In the genomic region with DNA sequence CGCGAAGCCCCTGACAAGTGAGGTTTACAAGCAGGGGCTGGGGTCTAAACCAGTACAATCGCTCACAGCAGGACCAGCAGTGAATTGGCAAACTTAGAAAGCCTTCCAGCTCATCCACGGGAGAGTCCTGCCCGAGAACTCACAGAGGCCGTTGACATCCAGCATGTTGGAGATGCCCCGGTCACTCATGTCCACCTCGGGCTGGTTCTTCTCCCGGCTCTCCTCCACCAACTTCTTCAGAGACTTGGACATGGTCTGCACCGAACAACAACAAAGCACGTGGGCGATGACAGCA, we compare ENCODE assay signal across 8 cellular contexts.
A peak's percentile ranks its signal among the peaks of the same experiment; 100 is the strongest.
DNase-seq lines count a peak whose midpoint lies in the region; ATAC-seq lines count a peak whose summit lies in the region.

No MANE protein-coding gene starts in this region.

- peak overlapping the region; percentile 95 for H3K4me3 Mint-ChIP-seq in stimulated activated naive CD8-positive, alpha-beta T cell treated with anti-CD3 and anti-CD28 coated beads, Interleukin-15, Interleukin-2, amounts not matched to agents 100 ng/mL and 50 ng/mL, for 24 hours

- H3K27ac Mint-ChIP-seq in stimulated activated naive CD8-positive, alpha-beta T cell treated with anti-CD3 and anti-CD28 coated beads, Interleukin-15, Interleukin-2, amounts not matched to agents 100 ng/mL and 50 ng/mL, for 24 hours = peak overlapping the region; percentile 93

- H3K9me3 Mint-ChIP-seq in stimulated activated naive CD8-positive, alpha-beta T cell treated with anti-CD3 and anti-CD28 coated beads, Interleukin-15, Interleukin-2, amounts not matched to agents 100 ng/mL and 50 ng/mL, for 24 hours = peaks cover 8% of the 10 kb centered on the region

- H3K4me1 Mint-ChIP-seq in stimulated activated naive CD8-positive, alpha-beta T cell treated with anti-CD3 and anti-CD28 coated beads, Interleukin-15, Interleukin-2, amounts not matched to agents 100 ng/mL and 50 ng/mL, for 24 hours (ENCODE audit: low read depth) = peaks cover 42% of the 10 kb centered on the region

- no peak for ATAC-seq in stimulated activated naive CD8-positive, alpha-beta T cell treated with anti-CD3 and anti-CD28 coated beads, Interleukin-15, Interleukin-2, amounts not matched to agents 100 U/mL and 50 U/mL, for 24 hours
- ATAC-seq in GM19455 (IDR thresholded peaks at IDR 0.05; ENCODE audit: unreplicated experiment) = no peak

- H3K36me3 Mint-ChIP-seq in stimulated activated naive CD8-positive, alpha-beta T cell treated with anti-CD3 and anti-CD28 coated beads, Interleukin-15, Interleukin-2, amounts not matched to agents 100 ng/mL and 50 ng/mL, for 24 hours (ENCODE audit: low read depth) = peaks cover 19% of the 10 kb centered on the region

- no peak for DNase-seq in stimulated activated naive CD8-positive, alpha-beta T cell treated with anti-CD3 and anti-CD28 coated beads, Interleukin-15, Interleukin-2, amounts not matched to agents 100 U/mL and 50 U/mL, for 24 hours
- peak; percentile 3 for DNase-seq in central memory CD4-positive, alpha-beta T cell
- DNase-seq in midbrain (lab: John Stamatoyannopoulos, UW) (peak; percentile 34), COR-L47 (lab: John Stamatoyannopoulos, UW) (no peak)
- DNase-seq in activated effector memory CD4-positive, alpha-beta T cell treated with anti-CD3 and anti-CD28 coated beads, Interleukin-2, amount 50 U/mL, for 16 hours = no peak
- DNase-seq in activated CD4-positive, alpha-beta T cell treated with anti-CD3 and anti-CD28 coated beads for 4 hours = no peak

- H3K27me3 Mint-ChIP-seq in stimulated activated naive CD8-positive, alpha-beta T cell treated with anti-CD3 and anti-CD28 coated beads, Interleukin-15, Interleukin-2, amounts not matched to agents 100 ng/mL and 50 ng/mL, for 24 hours = no peaks in the 10 kb centered on the region

Comparison
In these comparisons a context has a peak if more than half of its experiments do, and no peak if none do; other contexts are left out.
1. DNase-seq: peak in central memory CD4-positive, alpha-beta T cell (single experiment) and midbrain (single experiment); none in stimulated activated naive CD8-positive, alpha-beta T cell treated with anti-CD3 and anti-CD28 coated beads, Interleukin-15, Interleukin-2, amounts not matched to agents 100 U/mL and 50 U/mL, for 24 hours (single experiment), COR-L47 (single experiment), activated effector memory CD4-positive, alpha-beta T cell treated with anti-CD3 and anti-CD28 coated beads, Interleukin-2, amount 50 U/mL, for 16 hours (single experiment) and activated CD4-positive, alpha-beta T cell treated with anti-CD3 and anti-CD28 coated beads for 4 hours (0 of 2).